In genomic region chr17:42315402-42316156, GRCh38 we compare ENCODE assay signal across 12 cellular contexts. TPM values are rescaled to one million over a fixed set of nuclear protein-coding genes. Genes with fewer than 3 reads are reported as not detected.
A peak's percentile ranks its signal among the peaks of the same experiment; 100 is the strongest.
DNase-seq lines count a peak whose midpoint lies in the region; ATAC-seq, FAIRE-seq and TF ChIP-seq lines count a peak whose summit lies in the region.
"Had no signal": no experiment of that assay in that cellular context is flagged by ENCODE, and none has a peak within 500 bp of the region (broad histone marks: within the 10 kb centered on the region; RNA-seq: fewer than 3 reads in every experiment).

No MANE protein-coding gene starts in this region.

- H3K27me3 Mint-ChIP-seq in activated CD4-positive, alpha-beta memory T cell treated with anti-CD3 and anti-CD28 coated beads, Interleukin-2, amount 10 ng/mL, durations not matched to agents 7 days and 5 days, result no peaks in the 10 kb centered on the region
- no peaks in the 10 kb centered on the region for H3K27me3 Mint-ChIP-seq in naive thymus-derived CD8-positive, alpha-beta T cell

- H3K36me3 Mint-ChIP-seq in activated CD4-positive, alpha-beta memory T cell treated with anti-CD3 and anti-CD28 coated beads, Interleukin-2, amount 10 ng/mL, durations not matched to agents 7 days and 5 days (ENCODE audit: low read depth), result peaks cover 63% of the 10 kb centered on the region
- peaks cover 0 to 43% (median 13%) of the 10 kb centered on the region in 3 donors for H3K36me3 Mint-ChIP-seq in naive thymus-derived CD8-positive, alpha-beta T cell

- no peak for TF ChIP-seq CTCF in D721Med (IDR thresholded peaks at IDR 0.05; ENCODE audit: insufficient read depth, missing control alignments)
- no peak for TF ChIP-seq CTCF in omental fat pad (IDR thresholded peaks at IDR 0.05)

- POLR2A ChIA-PET in activated CD4-positive, alpha-beta memory T cell treated with anti-CD3 and anti-CD28 coated beads, Interleukin-2, amount 10 ng/mL, durations not matched to agents 7 days and 5 days (lab: Charles Lee), result interaction anchor here (0.6 to 1.8 kb wide), 6 partner anchors 27 to 190 kb away, joined by 3 to 13 read pairs (median 3); partner anchors contain the start of genes GHDC and STAT3
- POLR2A ChIA-PET in naive thymus-derived CD8-positive, alpha-beta T cell (lab: Charles Lee), result interaction anchor here (0.5 to 7.8 kb wide), 11 partner anchors 26 to 238 kb away, joined by 3 to 62 read pairs (median 5); partner anchors contain the start of genes STAT3, STAT5A and STAT5B

- DNase-seq in activated CD4-positive, alpha-beta T cell treated with anti-CD3 and anti-CD28 coated beads for 48 hours, result peak; percentile 35
- no peak for DNase-seq in activated CD4-positive, alpha-beta T cell treated with anti-CD3 and anti-CD28 coated beads, Interleukin-2, amount 50 U/mL, for 1 hour
- no peak for DNase-seq in activated CD4-positive, alpha-beta memory T cell treated with anti-CD3 and anti-CD28 coated beads, Interleukin-2, amount 10 ng/mL, durations not matched to agents 7 days and 5 days
- peak in 9 of 10 donors; percentile 24 to 75 (median 34) for DNase-seq in naive thymus-derived CD8-positive, alpha-beta T cell
- DNase-seq in D721Med (ENCODE audit: insufficient read length, low spot score) (no peak), omental fat pad (ENCODE audit: low spot score) (no peak)
- DNase-seq: HCEC 1CT, NCI-H345, SHP77 had no signal

- H3K4me1 Mint-ChIP-seq in activated CD4-positive, alpha-beta memory T cell treated with anti-CD3 and anti-CD28 coated beads, Interleukin-2, amount 10 ng/mL, durations not matched to agents 7 days and 5 days, result peaks cover 73% of the 10 kb centered on the region
- peaks cover 33 to 84% (median 81%) of the 10 kb centered on the region in 4 donors for H3K4me1 Mint-ChIP-seq in naive thymus-derived CD8-positive, alpha-beta T cell

- H3K4me3 Mint-ChIP-seq in activated CD4-positive, alpha-beta memory T cell treated with anti-CD3 and anti-CD28 coated beads, Interleukin-2, amount 10 ng/mL, durations not matched to agents 7 days and 5 days, result no peak overlapping the region
- H3K4me3 Mint-ChIP-seq in naive thymus-derived CD8-positive, alpha-beta T cell, result peak overlapping the region; percentile 10 to 75 (median 71)

- peak overlapping the region; percentile 79 for H3K27ac Mint-ChIP-seq in activated CD4-positive, alpha-beta memory T cell treated with anti-CD3 and anti-CD28 coated beads, Interleukin-2, amount 10 ng/mL, durations not matched to agents 7 days and 5 days
- peak overlapping the region; percentile 35 to 96 (median 88) for H3K27ac Mint-ChIP-seq in naive thymus-derived CD8-positive, alpha-beta T cell

- peak; percentile 25 for ATAC-seq in HG03108 (IDR thresholded peaks at IDR 0.05; ENCODE audit: unreplicated experiment)
- ATAC-seq in naive thymus-derived CD8-positive, alpha-beta T cell, result peak; percentile 29 to 52
- no peak for ATAC-seq in omental fat pad (ENCODE audit: low FRiP score)
- ATAC-seq in GM19452 (IDR thresholded peaks at IDR 0.05; ENCODE audit: unreplicated experiment), result no peak

- no peak for FAIRE-seq in D721Med (lab: Jason Lieb, UNC)
- FAIRE-seq: A204.1 had no signal

- H3K9me3 Mint-ChIP-seq in activated CD4-positive, alpha-beta memory T cell treated with anti-CD3 and anti-CD28 coated beads, Interleukin-2, amount 10 ng/mL, durations not matched to agents 7 days and 5 days, result no peaks in the 10 kb centered on the region
- H3K9me3 Mint-ChIP-seq in naive thymus-derived CD8-positive, alpha-beta T cell, result no peaks in the 10 kb centered on the region

- CTCF ChIA-PET in activated CD4-positive, alpha-beta memory T cell treated with anti-CD3 and anti-CD28 coated beads, Interleukin-2, amount 10 ng/mL, durations not matched to agents 7 days and 5 days (lab: Charles Lee), result interaction anchor here (1.4 to 20.0 kb wide), 5 partner anchors 27 to 262 kb away, joined by 3 to 342 read pairs (median 5); partner anchors contain the start of genes PSMC3IP and STAT3

RNA-seq across cellular contexts. Expression of gene STAT5A, which starts 27.3 kb away (rescaled TPM):
- total RNA-seq in activated CD4-positive, alpha-beta memory T cell treated with anti-CD3 and anti-CD28 coated beads, Interleukin-2, amount 10 ng/mL, durations not matched to agents 7 days and 5 days, result 10 to 100 TPM; 88.4 to 96.7 TPM
- total RNA-seq in naive thymus-derived CD8-positive, alpha-beta T cell, result 100 to 1,000 TPM; 117 to 122 TPM
- 100 to 1,000 TPM in 1 of 3 donors, 10 to 100 TPM in 2; 59.6 to 115 (median 89.1) TPM for polyA plus RNA-seq in naive thymus-derived CD8-positive, alpha-beta T cell
- 100 to 1,000 TPM; 151 to 200 (median 171) TPM for total RNA-seq in omental fat pad

RNA-seq across cellular contexts. Expression of gene STAT5B, which starts 39.4 kb away (rescaled TPM):
- total RNA-seq in activated CD4-positive, alpha-beta memory T cell treated with anti-CD3 and anti-CD28 coated beads, Interleukin-2, amount 10 ng/mL, durations not matched to agents 7 days and 5 days, result 100 to 1,000 TPM; 163 to 171 TPM
- 100 to 1,000 TPM; 137 to 149 TPM for total RNA-seq in naive thymus-derived CD8-positive, alpha-beta T cell
- polyA plus RNA-seq in naive thymus-derived CD8-positive, alpha-beta T cell, result 10 to 100 TPM; 66.3 to 94.0 (median 82.8) TPM
- 100 to 1,000 TPM in 2 of 4 donors, 10 to 100 TPM in 2; 66.6 to 130 (median 111) TPM for total RNA-seq in omental fat pad

Comparison
In these comparisons a context has a peak if more than half of its experiments do, and no peak if none do; other contexts are left out.
1. DNase-seq: peak in activated CD4-positive, alpha-beta T cell treated with anti-CD3 and anti-CD28 coated beads for 48 hours (single experiment) and naive thymus-derived CD8-positive, alpha-beta T cell (9 of 10); none in activated CD4-positive, alpha-beta T cell treated with anti-CD3 and anti-CD28 coated beads, Interleukin-2, amount 50 U/mL, for 1 hour (single experiment), activated CD4-positive, alpha-beta memory T cell treated with anti-CD3 and anti-CD28 coated beads, Interleukin-2, amount 10 ng/mL, durations not matched to agents 7 days and 5 days (single experiment), D721Med (single experiment) and omental fat pad (single experiment).
2. ATAC-seq: peak in HG03108 (single experiment) and naive thymus-derived CD8-positive, alpha-beta T cell (2 of 2); none in omental fat pad (single experiment) and GM19452 (single experiment).